37 cellular contexts compared by ENCODE assay signal in the genomic region with DNA sequence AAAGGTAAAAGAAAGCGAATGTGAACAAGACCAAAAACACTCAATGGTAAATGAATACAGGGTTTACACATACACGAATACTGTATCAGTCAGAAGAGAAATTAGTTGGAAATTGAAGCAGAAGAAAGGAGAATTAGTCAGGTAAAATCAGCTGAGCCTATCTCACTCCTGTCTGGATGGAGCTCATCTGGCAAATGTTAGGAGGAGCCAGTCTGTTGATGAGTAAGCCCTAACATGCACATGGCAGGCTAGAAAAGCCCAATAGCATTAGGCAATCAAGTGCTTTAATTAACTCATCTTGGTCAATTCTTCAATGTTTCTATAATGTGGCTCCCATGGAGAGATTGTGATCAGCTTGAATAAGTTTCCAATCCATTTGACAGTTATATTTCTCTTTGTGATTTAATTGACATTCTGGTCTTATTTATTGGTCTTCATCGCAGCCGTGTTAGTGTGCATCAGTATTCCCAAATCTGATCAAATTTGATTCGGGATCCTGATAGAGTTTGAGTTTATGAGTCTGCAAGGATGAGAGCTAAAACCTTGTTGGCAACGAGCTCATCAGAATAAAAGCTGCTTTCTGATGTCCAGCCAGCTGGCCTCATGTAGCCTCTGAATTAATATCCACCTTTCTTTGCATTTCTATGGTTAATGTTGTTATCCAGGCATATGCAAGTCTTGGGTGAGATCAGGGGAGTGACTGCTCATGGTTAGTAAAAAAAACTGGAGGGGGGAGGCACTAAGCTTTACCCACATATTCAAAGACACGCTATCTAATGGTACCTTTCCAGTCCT. TPM values are rescaled to one million over a fixed set of nuclear protein-coding genes. Genes with fewer than 3 reads are reported as not detected.
"Had no signal": no experiment of that assay in that cellular context is flagged by ENCODE, and none has a peak within 500 bp of the region (broad histone marks: within the 10 kb centered on the region; RNA-seq: fewer than 3 reads in every experiment).

No MANE protein-coding gene starts in this region.

- H3K36me3 Mint-ChIP-seq: activated CD8-positive, alpha-beta memory T cell treated with anti-CD3 and anti-CD28 coated beads, Interleukin-2, amount 10 ng/mL, durations not matched to agents 7 days and 5 days; activated naive CD4-positive, alpha-beta T cell treated with anti-CD3 and anti-CD28 coated beads, Interleukin-2, amount 10 ng/mL, durations not matched to agents 7 days and 5 days; activated naive CD8-positive, alpha-beta T cell had no signal

- H3K4me1 ChIP-seq: Peyer's patch had no signal

- H3K27ac ChIP-seq: cardiac muscle cell, KMS-11, Peyer's patch, VCaP had no signal

- H3K27ac Mint-ChIP-seq: activated B cell treated with CpG ODN at 0.5 μM for 24 hours; activated CD4-positive, alpha-beta memory T cell treated with anti-CD3 and anti-CD28 coated beads, Interleukin-2, amount 10 ng/mL, durations not matched to agents 7 days and 5 days; activated CD8-positive, alpha-beta memory T cell treated with anti-CD3 and anti-CD28 coated beads, Interleukin-2, amount 10 ng/mL, durations not matched to agents 7 days and 5 days; activated naive CD4-positive, alpha-beta T cell treated with anti-CD3 and anti-CD28 coated beads, Interleukin-2, amount 10 ng/mL, durations not matched to agents 7 days and 5 days; activated naive CD8-positive, alpha-beta T cell; activated naive CD8-positive, alpha-beta T cell treated with anti-CD3 and anti-CD28 coated beads, Interleukin-2, amount 50 U/mL, for 24 hours had no signal

- H3K36me3 ChIP-seq: cardiac muscle cell, Peyer's patch had no signal

- ATAC-seq: activated CD8-positive, alpha-beta memory T cell treated with anti-CD3 and anti-CD28 coated beads, Interleukin-2, amount 10 ng/mL, durations not matched to agents 7 days and 5 days; activated naive CD8-positive, alpha-beta T cell treated with anti-CD3 and anti-CD28 coated beads, Interleukin-2, amount 50 U/mL, for 24 hours; PC-3 had no signal

- H3K27me3 ChIP-seq: Peyer's patch had no signal

- H3K4me3 Mint-ChIP-seq: activated B cell treated with CpG ODN at 0.5 μM for 24 hours; activated CD4-positive, alpha-beta memory T cell treated with anti-CD3 and anti-CD28 coated beads, Interleukin-2, amount 10 ng/mL, durations not matched to agents 7 days and 5 days; activated CD8-positive, alpha-beta memory T cell treated with anti-CD3 and anti-CD28 coated beads, Interleukin-2, amount 10 ng/mL, durations not matched to agents 7 days and 5 days; activated naive CD4-positive, alpha-beta T cell treated with anti-CD3 and anti-CD28 coated beads, Interleukin-2, amount 10 ng/mL, durations not matched to agents 7 days and 5 days; activated naive CD8-positive, alpha-beta T cell; activated naive CD8-positive, alpha-beta T cell treated with anti-CD3 and anti-CD28 coated beads, Interleukin-2, amount 50 U/mL, for 24 hours; central memory CD8-positive, alpha-beta T cell had no signal

- H3K9me3 Mint-ChIP-seq: activated B cell treated with CpG ODN at 0.5 μM for 24 hours; activated CD4-positive, alpha-beta memory T cell treated with anti-CD3 and anti-CD28 coated beads, Interleukin-2, amount 10 ng/mL, durations not matched to agents 7 days and 5 days; activated naive CD4-positive, alpha-beta T cell treated with anti-CD3 and anti-CD28 coated beads, Interleukin-2, amount 10 ng/mL, durations not matched to agents 7 days and 5 days; activated naive CD8-positive, alpha-beta T cell treated with anti-CD3 and anti-CD28 coated beads, Interleukin-2, amount 50 U/mL, for 24 hours; central memory CD8-positive, alpha-beta T cell had no signal

- H3K27me3 Mint-ChIP-seq: activated naive CD8-positive, alpha-beta T cell had no signal

- H3K9ac ChIP-seq: KMS-11 had no signal

- DNase-seq: activated B cell treated with CpG ODN at 0.5 μM for 24 hours; activated CD4-positive, alpha-beta memory T cell treated with anti-CD3 and anti-CD28 coated beads, Interleukin-2, amount 10 ng/mL, durations not matched to agents 7 days and 5 days; activated CD4-positive, alpha-beta T cell treated with anti-CD3 and anti-CD28 coated beads for 4 hours; activated CD4-positive, CD25-positive, alpha-beta regulatory T cell treated with anti-CD3 and anti-CD28 coated beads, Interleukin-2, amount 50 U/mL, for 72 hours; activated CD8-positive, alpha-beta memory T cell treated with anti-CD3 and anti-CD28 coated beads for 24 hours; activated CD8-positive, alpha-beta memory T cell treated with anti-CD3 and anti-CD28 coated beads, Interleukin-2, amount 10 ng/mL, durations not matched to agents 7 days and 5 days; activated CD8-positive, alpha-beta memory T cell treated with anti-CD3 and anti-CD28 coated beads, Interleukin-2, amount 50 U/mL, for 48 hours; activated effector memory CD4-positive, alpha-beta T cell treated with Interleukin-2 at 50 U/mL for 16 hours; activated naive CD4-positive, alpha-beta T cell treated with anti-CD3 and anti-CD28 coated beads, Interleukin-2, amount 10 ng/mL, durations not matched to agents 7 days and 5 days; activated naive CD8-positive, alpha-beta T cell treated with anti-CD3 and anti-CD28 coated beads, Interleukin-2, amount 50 U/mL, for 24 hours; activated T-cell treated with anti-CD3 and anti-CD28 coated beads, Interleukin-2, amount 50 U/mL, for 48 hours; aorta; MM.1S; MV-4-11; NCI-H1092; NCI-H1436 treated with DMSO at 0.1 percent for 48 hours; NCI-H187 treated with DMSO at 0.1 percent for 48 hours; NCI-H2081; NCI-H2227 treated with DMSO at 0.1 percent for 48 hours; NCI-H510A; NCI-H526; NCI-H748 treated with DMSO at 0.1 percent for 48 hours; NK-92 treated with Interleukin-12 subunit alpha and Interleukin-12 subunit beta, amount 100 ng/mL, for 24 hours; PC-3; Peyer's patch; RPMI8226; SIG-M5; SW 1271; T-helper 1 cell; T-helper 2 cell; T-helper 9 cell had no signal

- H3K4me3 ChIP-seq: cardiac muscle cell, Peyer's patch had no signal

- H3K9me3 ChIP-seq: Peyer's patch had no signal

- H3K4me1 Mint-ChIP-seq: activated B cell treated with CpG ODN at 0.5 μM for 24 hours; activated CD4-positive, alpha-beta memory T cell treated with anti-CD3 and anti-CD28 coated beads, Interleukin-2, amount 10 ng/mL, durations not matched to agents 7 days and 5 days; activated CD8-positive, alpha-beta memory T cell treated with anti-CD3 and anti-CD28 coated beads, Interleukin-2, amount 10 ng/mL, durations not matched to agents 7 days and 5 days; activated naive CD4-positive, alpha-beta T cell treated with anti-CD3 and anti-CD28 coated beads, Interleukin-2, amount 10 ng/mL, durations not matched to agents 7 days and 5 days; activated naive CD8-positive, alpha-beta T cell treated with anti-CD3 and anti-CD28 coated beads, Interleukin-2, amount 50 U/mL, for 24 hours; central memory CD8-positive, alpha-beta T cell had no signal

RNA-seq across cellular contexts. Expression of a gene that starts 22.1 kb away (rescaled TPM):
- total RNA-seq: activated B cell treated with CpG ODN at 0.5 μM for 24 hours; activated CD4-positive, alpha-beta memory T cell treated with anti-CD3 and anti-CD28 coated beads, Interleukin-2, amount 10 ng/mL, durations not matched to agents 7 days and 5 days; activated CD8-positive, alpha-beta memory T cell treated with anti-CD3 and anti-CD28 coated beads, Interleukin-2, amount 10 ng/mL, durations not matched to agents 7 days and 5 days; aorta; cardiac muscle cell; LHCN-M2; PC-3; Peyer's patch had no signal
- polyA plus RNA-seq: aorta, cardiac muscle cell had no signal
